14 cellular contexts compared by ENCODE assay signal in the genomic region with DNA sequence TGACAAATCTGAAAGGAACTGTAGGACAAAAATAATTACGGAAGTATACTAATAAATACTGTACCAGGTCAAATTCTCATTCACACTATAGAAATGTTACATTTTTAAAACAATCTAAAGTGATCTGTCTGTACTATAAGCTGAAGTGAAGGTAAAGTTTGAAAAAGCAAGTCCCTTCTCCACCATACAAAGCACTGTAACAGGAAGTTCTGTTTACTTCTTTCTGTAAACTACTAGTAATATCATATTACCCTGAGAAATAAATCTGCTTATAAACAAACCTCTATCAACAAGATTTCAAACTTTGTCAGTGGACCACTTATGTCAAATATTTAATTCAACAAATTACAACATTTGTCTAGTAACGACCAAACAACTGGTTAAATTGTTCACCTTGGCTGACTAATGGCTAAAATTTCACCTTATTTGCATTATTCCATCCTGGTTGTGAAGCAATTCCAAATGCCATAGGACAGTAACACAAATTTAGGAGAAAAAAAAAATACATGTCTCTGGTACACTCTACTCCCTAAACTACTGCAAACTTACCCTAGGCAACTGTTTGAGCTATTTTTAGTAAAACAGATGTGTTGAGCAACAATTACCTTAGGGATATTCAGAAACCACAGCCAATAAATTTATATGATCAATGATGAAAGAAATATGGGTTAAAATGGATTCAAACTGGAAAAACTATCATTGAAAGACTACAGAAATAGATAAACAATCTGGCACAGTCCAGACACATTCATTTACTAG.
A peak's percentile ranks its signal among the peaks of the same experiment; 100 is the strongest.
DNase-seq lines count a peak whose midpoint lies in the region; ATAC-seq, FAIRE-seq and TF ChIP-seq lines count a peak whose summit lies in the region.
"Had no signal": no experiment of that assay in that cellular context is flagged by ENCODE, and none has a peak within 500 bp of the region (broad histone marks: within the 10 kb centered on the region; RNA-seq: fewer than 3 reads in every experiment).

No MANE protein-coding gene starts in this region.

- H3K4me1 Mint-ChIP-seq in CD4-positive, alpha-beta T cell (ENCODE audit: low read depth): peaks cover 90% of the 10 kb centered on the region
- H3K4me1 Mint-ChIP-seq in natural killer cell treated with Interleukin-12 subunit alpha and Interleukin-12 subunit beta and Interleukin-15 and Interleukin-18, amount 100 ng/mL, for 72 hours (ENCODE audit: low read depth in 2 of 2): peaks cover 30 to 56% of the 10 kb centered on the region in 2 donors

- SMC1A ChIA-PET in GM12878 (lab: Charles Lee; ENCODE audit: uncharacterized antibody, unreplicated experiment): interaction anchor here (1.0 to 6.9 kb wide), 12 partner anchors 9 to 370 kb away, joined by 3 to 68 read pairs (median 4); no protein-coding TSS in a partner anchor

- H3K27me3 ChIP-seq in CD4-positive, alpha-beta T cell (ENCODE audit: control insufficient read depth, insufficient read depth, low read length): no peaks in the 10 kb centered on the region
- H3K27me3 ChIP-seq in HL-60 (ENCODE audit: insufficient read depth, poor library complexity, severe bottlenecking): no peaks in the 10 kb centered on the region
- no peaks in the 10 kb centered on the region for H3K27me3 ChIP-seq in GM12878 (replicated peaks in 1 of 2; ENCODE audit: control insufficient read depth in 2 of 2, insufficient read depth in 2 of 2, low read length in 1 of 2)

- no peaks in the 10 kb centered on the region for H3K9me3 Mint-ChIP-seq in CD4-positive, alpha-beta T cell
- H3K9me3 Mint-ChIP-seq in natural killer cell treated with Interleukin-12 subunit alpha and Interleukin-12 subunit beta and Interleukin-15 and Interleukin-18, amount 100 ng/mL, for 72 hours: no peaks in the 10 kb centered on the region

- peak overlapping the region; percentile 93 for H3K4me2 ChIP-seq in GM12878 (ENCODE audit: control insufficient read depth, insufficient read depth)

- H3K4me1 ChIP-seq in GM12878 (ENCODE audit: control insufficient read depth, insufficient read depth, low read length): peaks cover 37% of the 10 kb centered on the region
- H3K4me1 ChIP-seq: HAP-1 had no signal

- H3K4me3 ChIP-seq in HL-60 (replicated peaks; ENCODE audit: insufficient read depth, low read length) (no peak overlapping the region), GM12878 (peak overlapping the region; percentile 35)
- H3K4me3 ChIP-seq: HAP-1 had no signal

- H3K36me3 ChIP-seq in GM12878 (ENCODE audit: control insufficient read depth in 2 of 2, insufficient read depth in 2 of 2, low read length in 1 of 2): peaks cover 0 to 10% of the 10 kb centered on the region in 2 experiments; a peak in 2 of 4 replicates
- H3K36me3 ChIP-seq: HAP-1 had no signal

- no peak for TF ChIP-seq RAD21 in GM12878 (IDR thresholded peaks at IDR 0.05; ENCODE audit: insufficient read depth, low read depth, low read length)

- no peak overlapping the region for H2AFZ ChIP-seq in GM12878 (ENCODE audit: control insufficient read depth, low read depth, low read length)

- intact Hi-C loops in CD4-positive, alpha-beta T cell (cut with DNase I, micrococcal nuclease): no loop called here
- intact Hi-C loops in GM12878 (cut with micrococcal nuclease; ENCODE audit: unreplicated experiment): loop anchor here (2.0 kb wide), 2 partner anchors 84 to 370 kb away; no protein-coding TSS in a partner anchor

- WGBS in GM12878 (ENCODE audit: insufficient coverage, insufficient replicate concordance, low lambda C conversion rate, missing lambda C conversion rate): 0% methylated on average over 2 of the region's 2 CpGs

- H3K36me3 Mint-ChIP-seq in CD4-positive, alpha-beta T cell (ENCODE audit: low read depth): peaks cover 60% of the 10 kb centered on the region
- peaks cover 12% of the 10 kb centered on the region for H3K36me3 Mint-ChIP-seq in natural killer cell treated with Interleukin-12 subunit alpha and Interleukin-12 subunit beta and Interleukin-15 and Interleukin-18, amount 100 ng/mL, for 72 hours

- peak; percentile 62 for FAIRE-seq in GM12878 (lab: Jason Lieb, UNC)

- CTCF ChIA-PET in CD4-positive, alpha-beta T cell (lab: Charles Lee): interaction anchor here (1.1 kb wide), 1 partner anchor 461 kb away, joined by 4 read pairs; no protein-coding TSS in a partner anchor
- CTCF ChIA-PET in GM12878 (lab: Yijun Ruan, JAX): interaction anchor here (0.6 to 5.4 kb wide), 8 partner anchors 10 to 461 kb away, joined by 3 to 33 read pairs (median 4); no protein-coding TSS in a partner anchor

- H3K27me3 Mint-ChIP-seq in CD4-positive, alpha-beta T cell: no peaks in the 10 kb centered on the region
- no peaks in the 10 kb centered on the region for H3K27me3 Mint-ChIP-seq in natural killer cell treated with Interleukin-12 subunit alpha and Interleukin-12 subunit beta and Interleukin-15 and Interleukin-18, amount 100 ng/mL, for 72 hours

- no peak for DNase-seq in CD4-positive, alpha-beta T cell
- DNase-seq in HL-60 (ENCODE audit: low read depth in 1 of 2, low spot score in 1 of 2): no peak
- DNase-seq in GM12878 (ENCODE audit: low read depth, low spot score): no peak
- no peak for DNase-seq in natural killer cell treated with Interleukin-12 subunit alpha and Interleukin-12 subunit beta and Interleukin-15 and Interleukin-18, amount 100 ng/mL, for 72 hours (ENCODE audit: low spot score)
- no peak for DNase-seq in GDM1 (lab: John Stamatoyannopoulos, UW)
- DNase-seq in NCI-H2227 treated with DMSO at 0.1 percent for 48 hours (lab: John Stamatoyannopoulos, UW): no peak
- DNase-seq in iPS-NIHi11 (ENCODE audit: low spot score): no peak
- DNase-seq: activated effector memory CD4-positive, alpha-beta T cell treated with anti-CD3 and anti-CD28 coated beads, Interleukin-2, amount 50 U/mL, for 16 hours; KG1; kidney glomerular epithelial cell; NCI-H226; SHP77 treated with DMSO at 0.1 percent for 48 hours had no signal

- H3K79me2 ChIP-seq in GM12878 (ENCODE audit: control insufficient read depth, insufficient read depth, low read length): peaks cover 99% of the 10 kb centered on the region

- peak overlapping the region; percentile 3 for H3K27ac Mint-ChIP-seq in CD4-positive, alpha-beta T cell
- peak overlapping the region; percentile 16 to 51 for H3K27ac Mint-ChIP-seq in natural killer cell treated with Interleukin-12 subunit alpha and Interleukin-12 subunit beta and Interleukin-15 and Interleukin-18, amount 100 ng/mL, for 72 hours

- POLR2A ChIA-PET in CD4-positive, alpha-beta T cell (lab: Charles Lee): interaction anchor here (0.8 to 6.7 kb wide), 4 partner anchors 9 to 263 kb away, joined by 4 to 54 read pairs (median 6); no protein-coding TSS in a partner anchor
- POLR2A ChIA-PET in GM12878 (lab: Charles Lee): interaction anchor here (0.5 to 2.8 kb wide), 6 partner anchors 17 to 369 kb away, joined by 3 to 6 read pairs (median 4); no protein-coding TSS in a partner anchor

- no peak for TF ChIP-seq EP300 in GM12878 (IDR thresholded peaks at IDR 0.05; ENCODE audit: borderline replicate concordance in 1 of 2, control insufficient read depth in 1 of 2, low read depth in 2 of 2, low read length in 2 of 2)

- H3K9me3 ChIP-seq in CD4-positive, alpha-beta T cell (ENCODE audit: control insufficient read depth, low read length): no peaks in the 10 kb centered on the region
- no peaks in the 10 kb centered on the region; the same call in 2 of the 3 replicates for H3K9me3 ChIP-seq in GM12878 (replicated peaks; ENCODE audit: control insufficient read depth, insufficient read depth, low read length)
- H3K9me3 ChIP-seq: HAP-1 had no signal

- RAD21 ChIA-PET in GM12878 (lab: Charles Lee; ENCODE audit: unreplicated experiment): interaction anchor here (0.6 to 6.7 kb wide), 9 partner anchors 9 to 461 kb away, joined by 3 to 67 read pairs (median 4); no protein-coding TSS in a partner anchor

- H3K4me3 Mint-ChIP-seq in CD4-positive, alpha-beta T cell: peak overlapping the region; percentile 74
- peak overlapping the region; percentile 5 for H3K4me3 Mint-ChIP-seq in natural killer cell treated with Interleukin-12 subunit alpha and Interleukin-12 subunit beta and Interleukin-15 and Interleukin-18, amount 100 ng/mL, for 72 hours

- in situ Hi-C loops in GM12878 (cut with MboI): no loop called here

- TF ChIP-seq CTCF in CD4-positive, alpha-beta T cell (IDR thresholded peaks at IDR 0.05): no peak
- TF ChIP-seq CTCF in HL-60 (IDR thresholded peaks at IDR 0.05; ENCODE audit: insufficient read depth, low read length) (no peak), GM12878 (IDR thresholded peaks at IDR 0.05 in 2 of 3, conservative IDR thresholded peaks at IDR 0.05 in 1 of 3; ENCODE audit: control insufficient read depth in 2 of 3, extremely low read depth in 1 of 3, insufficient read depth in 1 of 3, low read depth in 3 of 3, low read length in 3 of 3) (no peak)

- H3K27ac ChIP-seq in CD4-positive, alpha-beta T cell (ENCODE audit: low read depth, low read length): no peak overlapping the region
- H3K27ac ChIP-seq in HL-60 (replicated peaks) (peak overlapping the region; percentile 52), GM12878 (ENCODE audit: control insufficient read depth, insufficient read depth) (peak overlapping the region; percentile 40; the same call in 1 of the 2 replicates)

- peaks cover 2% of the 10 kb centered on the region; the same call in 1 of the 2 replicates for H4K20me1 ChIP-seq in GM12878 (ENCODE audit: control insufficient read depth, insufficient read depth)

- H3K9ac ChIP-seq in GM12878 (ENCODE audit: control insufficient read depth, insufficient read depth, low read length): 0 out of 2 replicates have a peak overlapping the region, but pooled peaks have one; percentile 8

- no peak for ATAC-seq in CD4-positive, alpha-beta T cell (ENCODE audit: poor library complexity)
- ATAC-seq in GM12878 (peak; percentile 8; the same call in 2 of the 3 replicates), HG03095 (IDR thresholded peaks at IDR 0.05; ENCODE audit: unreplicated experiment) (no peak)
- ATAC-seq in natural killer cell treated with Interleukin-12 subunit alpha and Interleukin-12 subunit beta and Interleukin-15 and Interleukin-18, amount 100 ng/mL, for 72 hours: no peak

- no TSS peak for BruUV-seq in GM12878 (replicated peaks; lab: Mats Ljungman, UMichigan)

- TF ChIP-seq POLR2A in GM12878 (IDR thresholded peaks at IDR 0.05; ENCODE audit: low read depth, low read length): no peak

TF ChIP-seq in GM12878, 131 proteins besides CTCF, POLR2A, EP300 and RAD21 (continues in another document):
- TF ChIP-seq, protein P1, sequence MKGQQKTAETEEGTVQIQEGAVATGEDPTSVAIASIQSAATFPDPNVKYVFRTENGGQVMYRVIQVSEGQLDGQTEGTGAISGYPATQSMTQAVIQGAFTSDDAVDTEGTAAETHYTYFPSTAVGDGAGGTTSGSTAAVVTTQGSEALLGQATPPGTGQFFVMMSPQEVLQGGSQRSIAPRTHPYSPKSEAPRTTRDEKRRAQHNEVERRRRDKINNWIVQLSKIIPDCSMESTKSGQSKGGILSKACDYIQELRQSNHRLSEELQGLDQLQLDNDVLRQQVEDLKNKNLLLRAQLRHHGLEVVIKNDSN (IDR thresholded peaks at IDR 0.05; ENCODE audit: borderline replicate concordance, extremely low read length, insufficient read depth, low read depth, low read length): no peak
- TF ChIP-seq MEF2A (IDR thresholded peaks at IDR 0.05; ENCODE audit: insufficient read depth, low read depth, low read length): 0 out of 2 replicates have a peak, but pooled peaks have one; percentile 8
- TF ChIP-seq ETV6 (conservative IDR thresholded peaks at IDR 0.05 in 1 of 2, IDR thresholded peaks at IDR 0.05 in 1 of 2; ENCODE audit: borderline replicate concordance in 1 of 2, low read depth in 1 of 2): 0 out of 4 replicates have a peak, but pooled peaks of 1 of the 2 experiments have one; percentile 33
